Comparison of ENCODE assay signal across 1 cellular context in the genomic region with DNA sequence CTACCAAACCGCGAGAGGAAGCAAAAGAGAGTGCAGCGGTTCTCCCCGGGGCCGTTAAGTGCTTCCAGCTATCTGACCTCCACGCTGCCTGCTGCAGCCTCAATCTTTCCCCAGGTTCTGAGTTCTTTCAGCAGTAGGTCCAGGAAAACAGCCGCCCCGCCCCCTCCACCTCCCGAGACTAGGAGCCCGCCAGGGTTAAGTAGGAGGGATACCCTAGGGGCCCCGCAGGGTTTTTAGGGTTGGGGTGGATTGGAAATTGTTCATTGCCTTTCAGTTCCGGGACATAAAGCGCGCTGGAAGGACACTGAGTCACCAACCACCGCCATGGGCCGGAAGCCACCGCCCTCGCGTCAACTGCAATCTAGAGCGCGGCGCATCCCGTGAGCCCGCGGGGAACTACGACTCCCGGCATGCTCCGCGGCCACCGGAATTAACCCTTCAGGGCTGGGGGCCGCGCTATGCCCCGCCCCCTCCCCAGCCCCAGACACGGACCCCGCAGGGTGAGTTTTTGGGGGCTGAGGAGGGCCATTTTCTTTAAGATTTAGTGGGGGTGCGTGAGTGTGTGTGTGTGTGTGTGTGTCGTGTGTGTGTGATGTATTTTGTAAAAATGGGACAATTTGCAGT.
TF ChIP-seq lines count a peak whose summit lies in the region.

Gene MYL6B (plus strand): TSS at position 456 of the 624 bp plus-strand sequence. CDS start 1,332 bp downstream, outside the sequence.

TF ChIP-seq in IMR-90, 13 proteins besides CTCF, POLR2A, EP300 and RAD21 (continued from another document):
- TF ChIP-seq BHLHE40 (IDR thresholded peaks at IDR 0.05; ENCODE audit: low read depth, low read length) (peak; percentile 92), USF2 (IDR thresholded peaks at IDR 0.05; ENCODE audit: low read depth, low read length) (peak; percentile 27; the same call in 1 of the 2 replicates), FOS (IDR thresholded peaks at IDR 0.05; ENCODE audit: low read depth, low read length) (peak; percentile 69; the same call in 1 of the 2 replicates), RFX5 (IDR thresholded peaks at IDR 0.05; ENCODE audit: low read depth, low read length) (no peak), MXI1 (IDR thresholded peaks at IDR 0.05; ENCODE audit: borderline replicate concordance, low read depth, low read length) (peak; percentile 63; the same call in 1 of the 2 replicates), SMC3 (IDR thresholded peaks at IDR 0.05; ENCODE audit: low read depth, low read length) (no peak), CHD1 (IDR thresholded peaks at IDR 0.05; ENCODE audit: low read depth, low read length) (no peak), CEBPB (IDR thresholded peaks at IDR 0.05; ENCODE audit: low read depth, low read length) (peak; percentile 44; the same call in 1 of the 2 replicates)
TF ChIP-seq in IMR-90: peak in this region for 7.
